10 cellular contexts compared by ENCODE assay signal in the genomic region with DNA sequence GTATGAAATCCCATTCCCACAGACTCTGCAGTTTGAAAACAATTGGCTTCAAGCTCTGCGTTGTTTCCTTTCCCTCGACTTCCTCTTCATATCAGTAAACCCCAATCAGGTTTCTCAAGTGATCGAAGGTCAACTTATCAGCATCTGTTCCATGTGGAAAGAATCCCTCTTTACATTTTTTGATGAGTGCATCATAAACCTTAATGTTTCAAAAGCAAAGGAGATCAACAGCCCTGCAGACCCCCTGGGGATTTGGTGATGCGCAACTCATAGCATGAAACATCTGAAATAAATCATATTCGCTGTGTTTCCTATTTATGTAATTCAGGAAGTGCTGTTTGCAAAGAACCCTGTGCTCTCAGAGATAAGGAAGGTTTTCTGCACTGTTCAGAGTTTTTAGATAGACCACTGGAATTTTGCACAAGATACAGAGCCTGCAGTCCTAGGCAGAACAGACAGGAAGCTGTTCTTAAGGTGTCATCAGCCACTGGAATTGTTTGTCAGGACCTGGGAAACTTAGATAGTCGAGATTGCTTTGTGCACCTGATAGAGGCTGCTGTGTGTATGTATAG.
DNase-seq lines count a peak whose midpoint lies in the region; ATAC-seq and TF ChIP-seq lines count a peak whose summit lies in the region.
"Had no signal": no experiment of that assay in that cellular context is flagged by ENCODE, and none has a peak within 500 bp of the region (broad histone marks: within the 10 kb centered on the region; RNA-seq: fewer than 3 reads in every experiment).

No MANE protein-coding gene starts in this region.

- H3K79me1 ChIP-seq in neuronal stem cell (ENCODE audit: low read depth, low read length): no peaks in the 10 kb centered on the region

- peak overlapping the region in 3 of 4 donors; percentile 35 to 65 (median 44) for H3K27ac ChIP-seq in Peyer's patch
- no peak overlapping the region for H3K27ac ChIP-seq in neuronal stem cell (replicated peaks; ENCODE audit: low read length)

- H3K9ac ChIP-seq in neuronal stem cell (ENCODE audit: low read depth, low read length, poor library complexity): no peak overlapping the region

- TF ChIP-seq CTCF in activated CD8-positive, alpha-beta T cell treated with anti-CD3 and anti-CD28 coated beads for 36 hours (IDR thresholded peaks at IDR 0.05): no peak
- TF ChIP-seq CTCF in Peyer's patch (IDR thresholded peaks at IDR 0.05) (no peak), fibroblast of mammary gland (conservative IDR thresholded peaks at IDR 0.05; ENCODE audit: control insufficient read depth, insufficient read depth, low read depth, low read length) (no peak), GM20000 (IDR thresholded peaks at IDR 0.05; ENCODE audit: extremely low read depth, missing control alignments) (no peak)

- WGBS in neuronal stem cell (ENCODE audit: extremely low coverage in 2 of 2, insufficient read length in 2 of 2, insufficient replicate concordance in 1 of 2), 2 donors: no CpG with 5 or more reads among the region's 6 CpGs

- H2BK15ac ChIP-seq in neuronal stem cell (ENCODE audit: low read length): no peak overlapping the region

- H3K4me2 ChIP-seq in neuronal stem cell (ENCODE audit: insufficient read depth, low read length, poor library complexity, severe bottlenecking): no peak overlapping the region

- intact Hi-C loops in activated CD8-positive, alpha-beta T cell treated with anti-CD3 and anti-CD28 coated beads for 36 hours (cut with micrococcal nuclease): no loop called here

- no peak for DNase-seq in activated CD8-positive, alpha-beta T cell treated with anti-CD3 and anti-CD28 coated beads for 36 hours
- DNase-seq in activated CD8-positive, alpha-beta T cell treated with anti-CD3 and anti-CD28 coated beads, Interleukin-2, amount 10 ng/mL, durations not matched to agents 7 days and 5 days: no peak
- no peak for DNase-seq in Peyer's patch
- peak; percentile 81 for DNase-seq in fibroblast of mammary gland (ENCODE audit: low read depth)
- DNase-seq in stimulated activated naive B cell treated with anti-CD40 and anti-IgM and Interleukin-4, amounts not matched to agents 10 μg/mL and 1 μg/mL and 100 μg/mL, for 72 hours: peak; percentile 2
- no peak for DNase-seq in neuronal stem cell (ENCODE audit: low spot score)
- DNase-seq in GM20000 (ENCODE audit: low spot score): no peak
- DNase-seq: HCEC 1CT had no signal

- H3K27ac Mint-ChIP-seq in activated CD8-positive, alpha-beta T cell treated with anti-CD3 and anti-CD28 coated beads for 36 hours: no peak overlapping the region
- no peak overlapping the region for H3K27ac Mint-ChIP-seq in activated CD8-positive, alpha-beta T cell treated with anti-CD3 and anti-CD28 coated beads, Interleukin-2, amount 10 ng/mL, durations not matched to agents 7 days and 5 days
- no peak overlapping the region for H3K27ac Mint-ChIP-seq in stimulated activated naive B cell treated with anti-CD40 and anti-IgM and Interleukin-4, amounts not matched to agents 10 μg/mL and 1 μg/mL and 100 μg/mL, for 72 hours

- no peak overlapping the region for H3K23ac ChIP-seq in neuronal stem cell (ENCODE audit: low read depth, low read length, poor library complexity)

- H3K36me3 ChIP-seq in Peyer's patch: no peaks in the 10 kb centered on the region
- H3K36me3 ChIP-seq in neuronal stem cell (replicated peaks in 1 of 2; ENCODE audit: control insufficient read depth in 2 of 2, insufficient read depth in 2 of 2, low read length in 2 of 2): no peaks in the 10 kb centered on the region

- no peak overlapping the region for H2BK12ac ChIP-seq in neuronal stem cell (ENCODE audit: low read length)

- no peak overlapping the region for H2BK5ac ChIP-seq in neuronal stem cell (ENCODE audit: low read length)

- H2AFZ ChIP-seq in neuronal stem cell (ENCODE audit: low read length): no peak overlapping the region

- no peak overlapping the region for H4K91ac ChIP-seq in neuronal stem cell (ENCODE audit: low read depth, low read length, poor library complexity)

- CTCF ChIA-PET in activated CD8-positive, alpha-beta T cell treated with anti-CD3 and anti-CD28 coated beads for 36 hours (lab: Charles Lee): interaction anchor here (1.1 kb wide), 1 partner anchor 30 kb away, joined by 3 read pairs; no protein-coding TSS in a partner anchor
- CTCF ChIA-PET in activated CD8-positive, alpha-beta T cell treated with anti-CD3 and anti-CD28 coated beads, Interleukin-2, amount 10 ng/mL, durations not matched to agents 7 days and 5 days (lab: Charles Lee): no interaction called here

- no peaks in the 10 kb centered on the region for H3K27me3 Mint-ChIP-seq in activated CD8-positive, alpha-beta T cell treated with anti-CD3 and anti-CD28 coated beads for 36 hours
- H3K27me3 Mint-ChIP-seq in activated CD8-positive, alpha-beta T cell treated with anti-CD3 and anti-CD28 coated beads, Interleukin-2, amount 10 ng/mL, durations not matched to agents 7 days and 5 days (ENCODE audit: low read depth): no peaks in the 10 kb centered on the region
- H3K27me3 Mint-ChIP-seq in stimulated activated naive B cell treated with anti-CD40 and anti-IgM and Interleukin-4, amounts not matched to agents 10 μg/mL and 1 μg/mL and 100 μg/mL, for 72 hours: peaks cover 0 to 8% of the 10 kb centered on the region in 2 donors

- peaks cover 0 to 13% (median 0%) of the 10 kb centered on the region in 4 donors for H3K4me1 ChIP-seq in Peyer's patch
- H3K4me1 ChIP-seq in neuronal stem cell (ENCODE audit: control insufficient read depth in 2 of 2, insufficient read depth in 1 of 2, low read depth in 1 of 2, low read length in 2 of 2): peaks cover 0 to 3% of the 10 kb centered on the region in 2 donors

- peaks cover 2% of the 10 kb centered on the region for H3K9me3 Mint-ChIP-seq in activated CD8-positive, alpha-beta T cell treated with anti-CD3 and anti-CD28 coated beads for 36 hours
- H3K9me3 Mint-ChIP-seq in activated CD8-positive, alpha-beta T cell treated with anti-CD3 and anti-CD28 coated beads, Interleukin-2, amount 10 ng/mL, durations not matched to agents 7 days and 5 days (ENCODE audit: insufficient read depth): no peaks in the 10 kb centered on the region
- peaks cover 0 to 3% of the 10 kb centered on the region in 2 donors for H3K9me3 Mint-ChIP-seq in stimulated activated naive B cell treated with anti-CD40 and anti-IgM and Interleukin-4, amounts not matched to agents 10 μg/mL and 1 μg/mL and 100 μg/mL, for 72 hours

- no peak overlapping the region for H3K4ac ChIP-seq in neuronal stem cell (ENCODE audit: low read length)

- H3K36me3 Mint-ChIP-seq in activated CD8-positive, alpha-beta T cell treated with anti-CD3 and anti-CD28 coated beads for 36 hours (ENCODE audit: low read depth): no peaks in the 10 kb centered on the region
- no peaks in the 10 kb centered on the region for H3K36me3 Mint-ChIP-seq in activated CD8-positive, alpha-beta T cell treated with anti-CD3 and anti-CD28 coated beads, Interleukin-2, amount 10 ng/mL, durations not matched to agents 7 days and 5 days (ENCODE audit: low read depth)
- peaks cover 0 to 3% of the 10 kb centered on the region in 2 donors for H3K36me3 Mint-ChIP-seq in stimulated activated naive B cell treated with anti-CD40 and anti-IgM and Interleukin-4, amounts not matched to agents 10 μg/mL and 1 μg/mL and 100 μg/mL, for 72 hours

- H3K4me3 ChIP-seq in Peyer's patch (no peak overlapping the region), fibroblast of mammary gland (ENCODE audit: control insufficient read depth, low read depth, low read length) (no peak overlapping the region), neuronal stem cell (ENCODE audit: low read length in 2 of 2) (no peak overlapping the region)

- no peaks in the 10 kb centered on the region for H3K9me3 ChIP-seq in Peyer's patch
- H3K9me3 ChIP-seq in neuronal stem cell (replicated peaks in 1 of 2; ENCODE audit: control insufficient read depth in 2 of 2, insufficient read depth in 1 of 2, low read depth in 1 of 2, low read length in 2 of 2): no peaks in the 10 kb centered on the region

- H2AK5ac ChIP-seq in neuronal stem cell (ENCODE audit: low read depth, low read length): no peak overlapping the region

- H3K4me3 Mint-ChIP-seq in activated CD8-positive, alpha-beta T cell treated with anti-CD3 and anti-CD28 coated beads for 36 hours: peak overlapping the region; percentile 18
- H3K4me3 Mint-ChIP-seq in activated CD8-positive, alpha-beta T cell treated with anti-CD3 and anti-CD28 coated beads, Interleukin-2, amount 10 ng/mL, durations not matched to agents 7 days and 5 days: no peak overlapping the region
- no peak overlapping the region for H3K4me3 Mint-ChIP-seq in stimulated activated naive B cell treated with anti-CD40 and anti-IgM and Interleukin-4, amounts not matched to agents 10 μg/mL and 1 μg/mL and 100 μg/mL, for 72 hours

- H3K4me1 Mint-ChIP-seq in activated CD8-positive, alpha-beta T cell treated with anti-CD3 and anti-CD28 coated beads for 36 hours (ENCODE audit: low read depth): peaks cover 25% of the 10 kb centered on the region
- peaks cover 10% of the 10 kb centered on the region for H3K4me1 Mint-ChIP-seq in activated CD8-positive, alpha-beta T cell treated with anti-CD3 and anti-CD28 coated beads, Interleukin-2, amount 10 ng/mL, durations not matched to agents 7 days and 5 days (ENCODE audit: low read depth)
- H3K4me1 Mint-ChIP-seq in stimulated activated naive B cell treated with anti-CD40 and anti-IgM and Interleukin-4, amounts not matched to agents 10 μg/mL and 1 μg/mL and 100 μg/mL, for 72 hours: peaks cover 12 to 13% of the 10 kb centered on the region in 2 donors

- no peak overlapping the region for H3K18ac ChIP-seq in neuronal stem cell (ENCODE audit: low read length)

- H3K27me3 ChIP-seq in Peyer's patch (no peaks in the 10 kb centered on the region), neuronal stem cell (ENCODE audit: control insufficient read depth in 3 of 3, insufficient read depth in 3 of 3, low read depth in 1 of 3, low read length in 3 of 3) (peaks cover 0 to 3% (median 0%) of the 10 kb centered on the region in 3 experiments)

- TF ChIP-seq POLR2A in Peyer's patch (IDR thresholded peaks at IDR 0.05): no peak

- POLR2A ChIA-PET in activated CD8-positive, alpha-beta T cell treated with anti-CD3 and anti-CD28 coated beads for 36 hours (lab: Charles Lee): no interaction called here
- POLR2A ChIA-PET in activated CD8-positive, alpha-beta T cell treated with anti-CD3 and anti-CD28 coated beads, Interleukin-2, amount 10 ng/mL, durations not matched to agents 7 days and 5 days (lab: Charles Lee): no interaction called here

- ATAC-seq in activated CD8-positive, alpha-beta T cell treated with anti-CD3 and anti-CD28 coated beads for 36 hours: no peak
- no peak for ATAC-seq in activated CD8-positive, alpha-beta T cell treated with anti-CD3 and anti-CD28 coated beads, Interleukin-2, amount 10 ng/mL, durations not matched to agents 7 days and 5 days
- ATAC-seq in stimulated activated naive B cell treated with anti-CD40 and anti-IgM and Interleukin-4, amounts not matched to agents 10 μg/mL and 1 μg/mL and 100 μg/mL, for 72 hours (replicated peaks): peak; percentile 34 to 67
- no peak for ATAC-seq in GM21529 (IDR thresholded peaks at IDR 0.05; ENCODE audit: unreplicated experiment)
- ATAC-seq: Panc1 had no signal

- H2BK120ac ChIP-seq in neuronal stem cell (ENCODE audit: low read depth, low read length): no peak overlapping the region

- no peak overlapping the region for H4K8ac ChIP-seq in neuronal stem cell (ENCODE audit: low read depth, low read length)

- H3K14ac ChIP-seq in neuronal stem cell (ENCODE audit: low read length): no peak overlapping the region

Comparison
In these comparisons a context has a peak if more than half of its experiments do, and no peak if none do; other contexts are left out.
1. ATAC-seq: peak in stimulated activated naive B cell treated with anti-CD40 and anti-IgM and Interleukin-4, amounts not matched to agents 10 μg/mL and 1 μg/mL and 100 μg/mL, for 72 hours (2 of 2); none in activated CD8-positive, alpha-beta T cell treated with anti-CD3 and anti-CD28 coated beads for 36 hours (single experiment), activated CD8-positive, alpha-beta T cell treated with anti-CD3 and anti-CD28 coated beads, Interleukin-2, amount 10 ng/mL, durations not matched to agents 7 days and 5 days (single experiment) and GM21529 (single experiment).
2. DNase-seq: peak in fibroblast of mammary gland (single experiment) and stimulated activated naive B cell treated with anti-CD40 and anti-IgM and Interleukin-4, amounts not matched to agents 10 μg/mL and 1 μg/mL and 100 μg/mL, for 72 hours (single experiment); none in activated CD8-positive, alpha-beta T cell treated with anti-CD3 and anti-CD28 coated beads for 36 hours (single experiment), activated CD8-positive, alpha-beta T cell treated with anti-CD3 and anti-CD28 coated beads, Interleukin-2, amount 10 ng/mL, durations not matched to agents 7 days and 5 days (single experiment), Peyer's patch (0 of 3), neuronal stem cell (single experiment) and GM20000 (single experiment).